1 cellular context compared by ENCODE assay signal in genomic region chr19:35805518-35806102, GRCh38.
A peak's percentile ranks its signal among the peaks of the same experiment; 100 is the strongest.
TF ChIP-seq lines count a peak whose summit lies in the region.

No MANE protein-coding gene starts in this region.

TF ChIP-seq in HepG2, 621 proteins besides CTCF, POLR2A, EP300 and RAD21:
- TF ChIP-seq DNMT1 (CRISPR knock-in tag; IDR thresholded peaks at IDR 0.05) (no peak), LCORL (IDR thresholded peaks at IDR 0.05) (peak; percentile 59; the same call in 1 of the 2 replicates), LCORL (CRISPR knock-in tag; IDR thresholded peaks at IDR 0.05) (no peak), ZNF879 (CRISPR knock-in tag; IDR thresholded peaks at IDR 0.05) (no peak)
